In genomic region chr12:87304406-87304805, GRCh38 we compare ENCODE assay signal across 1 cellular context.
TF ChIP-seq lines count a peak whose summit lies in the region.

No MANE protein-coding gene starts in this region.

TF ChIP-seq in IMR-90, 13 proteins besides CTCF, POLR2A, EP300 and RAD21 (continued from another document):
- TF ChIP-seq USF2 (IDR thresholded peaks at IDR 0.05; ENCODE audit: low read depth, low read length) (no peak), NFE2L2 (IDR thresholded peaks at IDR 0.05; ENCODE audit: low read depth, low read length) (no peak), SMC3 (IDR thresholded peaks at IDR 0.05; ENCODE audit: low read depth, low read length) (no peak), CEBPB (IDR thresholded peaks at IDR 0.05; ENCODE audit: low read depth, low read length) (no peak), RCOR1 (IDR thresholded peaks at IDR 0.05; ENCODE audit: insufficient replicate concordance, low read length) (no peak)
